ENCODE assay signal across 1 cellular context in the genomic region with DNA sequence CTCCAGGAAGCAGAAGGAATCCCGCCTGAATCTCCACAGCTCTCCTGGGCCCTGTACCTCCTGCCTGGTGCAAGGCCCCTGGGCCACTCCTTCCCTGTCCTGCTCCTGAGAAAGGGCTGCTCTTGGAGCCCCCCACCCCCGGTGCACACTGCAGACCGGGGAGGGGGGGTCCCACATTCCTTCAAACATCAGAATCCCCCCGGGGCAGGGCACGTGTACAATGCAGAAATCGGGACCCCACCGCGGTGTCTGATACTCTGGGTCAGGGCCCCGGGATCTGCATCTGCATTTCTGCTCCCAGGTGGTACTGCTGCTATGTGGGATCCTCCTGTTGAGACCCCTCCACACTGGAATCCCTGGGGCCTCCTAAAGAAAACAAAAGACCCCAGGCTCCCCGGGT.
TF ChIP-seq lines count a peak whose summit lies in the region.

No MANE protein-coding gene starts in this region.

TF ChIP-seq in HCT116, 20 proteins besides CTCF, POLR2A, EP300 and RAD21 (continued from another document):
- TF ChIP-seq, protein P1, sequence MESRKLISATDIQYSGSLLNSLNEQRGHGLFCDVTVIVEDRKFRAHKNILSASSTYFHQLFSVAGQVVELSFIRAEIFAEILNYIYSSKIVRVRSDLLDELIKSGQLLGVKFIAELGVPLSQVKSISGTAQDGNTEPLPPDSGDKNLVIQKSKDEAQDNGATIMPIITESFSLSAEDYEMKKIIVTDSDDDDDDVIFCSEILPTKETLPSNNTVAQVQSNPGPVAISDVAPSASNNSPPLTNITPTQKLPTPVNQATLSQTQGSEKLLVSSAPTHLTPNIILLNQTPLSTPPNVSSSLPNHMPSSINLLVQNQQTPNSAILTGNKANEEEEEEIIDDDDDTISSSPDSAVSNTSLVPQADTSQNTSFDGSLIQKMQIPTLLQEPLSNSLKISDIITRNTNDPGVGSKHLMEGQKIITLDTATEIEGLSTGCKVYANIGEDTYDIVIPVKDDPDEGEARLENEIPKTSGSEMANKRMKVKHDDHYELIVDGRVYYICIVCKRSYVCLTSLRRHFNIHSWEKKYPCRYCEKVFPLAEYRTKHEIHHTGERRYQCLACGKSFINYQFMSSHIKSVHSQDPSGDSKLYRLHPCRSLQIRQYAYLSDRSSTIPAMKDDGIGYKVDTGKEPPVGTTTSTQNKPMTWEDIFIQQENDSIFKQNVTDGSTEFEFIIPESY (IDR thresholded peaks at IDR 0.05; ENCODE audit: extremely low read depth, insufficient replicate concordance, low read length) = no peak
- TF ChIP-seq CEBPB (IDR thresholded peaks at IDR 0.05; ENCODE audit: low read depth) = no peak
- TF ChIP-seq CBX3 (IDR thresholded peaks at IDR 0.05; ENCODE audit: low read depth) = no peak
